14 cellular contexts compared by ENCODE assay signal in genomic region chr9:79007701-79008483, GRCh38.
A peak's percentile ranks its signal among the peaks of the same experiment; 100 is the strongest.
DNase-seq lines count a peak whose midpoint lies in the region; ATAC-seq, FAIRE-seq and TF ChIP-seq lines count a peak whose summit lies in the region.
"Had no signal": no experiment of that assay in that cellular context is flagged by ENCODE, and none has a peak within 500 bp of the region (broad histone marks: within the 10 kb centered on the region; RNA-seq: fewer than 3 reads in every experiment).

No MANE protein-coding gene starts in this region.

- no peak for TF ChIP-seq RAD21 in HepG2 (CRISPR knock-in tag; IDR thresholded peaks at IDR 0.05)

- H2AFZ ChIP-seq in HepG2 (ENCODE audit: low read length) = no peak overlapping the region
- H2AFZ ChIP-seq: GM23248 had no signal

- POLR2A ChIA-PET in HepG2 (lab: Yijun Ruan, JAX) = no interaction called here

- no peak for TF ChIP-seq POLR2A in HepG2 (IDR thresholded peaks at IDR 0.05; ENCODE audit: insufficient read depth in 1 of 2, low read depth in 2 of 2, low read length in 2 of 2)
- TF ChIP-seq POLR2A in right lobe of liver (IDR thresholded peaks at IDR 0.05) = no peak
- no peak for TF ChIP-seq POLR2A in body of pancreas (IDR thresholded peaks at IDR 0.05)

- intact Hi-C loops in HepG2 (cut with micrococcal nuclease; ENCODE audit: unreplicated experiment) (no loop called here), right lobe of liver (cut with DNase I) (no loop called here), body of pancreas (cut with DNase I) (no loop called here)

- no peak for TF ChIP-seq CTCF in HepG2 (CRISPR knock-in tag; IDR thresholded peaks at IDR 0.05)
- TF ChIP-seq CTCF in right lobe of liver (IDR thresholded peaks at IDR 0.05) = no peak
- no peak for TF ChIP-seq CTCF in right atrium auricular region (IDR thresholded peaks at IDR 0.05)
- TF ChIP-seq CTCF in body of pancreas (IDR thresholded peaks at IDR 0.05) = no peak

- H4K20me1 ChIP-seq in HepG2 (ENCODE audit: insufficient read depth, low read length) = no peaks in the 10 kb centered on the region

- FAIRE-seq in HepG2 (lab: Jason Lieb, UNC) = no peak

- BruUV-seq in HepG2 (replicated peaks; lab: Mats Ljungman, UMichigan) = no TSS peak

- no peak overlapping the region for H3K4me2 ChIP-seq in HepG2 (ENCODE audit: low read depth, low read length)

- CTCF ChIA-PET in HepG2 (lab: Yijun Ruan, JAX; ENCODE audit: low intra/inter-chr PET ratio, low total read pairs) = no interaction called here

- H3K4me1 ChIP-seq in HepG2 (ENCODE audit: insufficient read depth, low read length) = no peaks in the 10 kb centered on the region
- no peaks in the 10 kb centered on the region for H3K4me1 ChIP-seq in right lobe of liver
- H3K4me1 ChIP-seq in right atrium auricular region = no peaks in the 10 kb centered on the region
- no peaks in the 10 kb centered on the region for H3K4me1 ChIP-seq in body of pancreas

- H3K4me3 ChIP-seq in HepG2 (replicated peaks in 1 of 3; ENCODE audit: insufficient read depth in 1 of 3, low read depth in 2 of 3, low read length in 3 of 3) (no peak overlapping the region), right lobe of liver (no peak overlapping the region), right atrium auricular region (no peak overlapping the region), body of pancreas (no peak overlapping the region)
- H3K4me3 ChIP-seq: GM23248, lung, SK-N-MC had no signal

- H3K36me3 ChIP-seq in HepG2 (replicated peaks in 1 of 2; ENCODE audit: control insufficient read depth in 1 of 2, insufficient read depth in 2 of 2, low read length in 2 of 2) (no peaks in the 10 kb centered on the region), right lobe of liver (no peaks in the 10 kb centered on the region), right atrium auricular region (no peaks in the 10 kb centered on the region), body of pancreas (replicated peaks in 1 of 2; ENCODE audit: insufficient read depth in 1 of 2, low read depth in 2 of 2) (no peaks in the 10 kb centered on the region)

- no peak overlapping the region for H3K9ac ChIP-seq in HepG2 (ENCODE audit: insufficient read depth, low read depth, low read length)
- H3K9ac ChIP-seq: GM23248 had no signal

- H3K79me2 ChIP-seq in HepG2 (ENCODE audit: insufficient read depth, low read length) = no peaks in the 10 kb centered on the region

- H3K27me3 ChIP-seq in HepG2 (ENCODE audit: control insufficient read depth in 1 of 2, insufficient read depth in 2 of 2, low read length in 2 of 2) (no peaks in the 10 kb centered on the region), right lobe of liver (no peaks in the 10 kb centered on the region), right atrium auricular region (no peaks in the 10 kb centered on the region), body of pancreas (no peaks in the 10 kb centered on the region)

- no peak overlapping the region for H3K27ac ChIP-seq in HepG2 (ENCODE audit: extremely low read length, insufficient read depth, low read length)
- no peak overlapping the region for H3K27ac ChIP-seq in right lobe of liver
- H3K27ac ChIP-seq in right atrium auricular region = no peak overlapping the region
- no peak overlapping the region for H3K27ac ChIP-seq in body of pancreas
- H3K27ac ChIP-seq: GM23248, SK-N-MC had no signal

- WGBS in HepG2 (ENCODE audit: low lambda C conversion rate) = 39% methylated on average over 8 of the region's 8 CpGs
- WGBS in right lobe of liver (ENCODE audit: insufficient coverage, low coverage, low lambda C conversion rate, missing lambda C conversion rate) = 70% methylated on average over 8 of the region's 8 CpGs
- WGBS in body of pancreas, 2 donors = 78 to 87% methylated on average over 8 of the region's 8 CpGs

- H3K9me3 ChIP-seq in HepG2 (ENCODE audit: low read length) = peaks cover 6% of the 10 kb centered on the region; the same call in 1 of the 2 replicates
- H3K9me3 ChIP-seq in right lobe of liver = no peaks in the 10 kb centered on the region
- no peaks in the 10 kb centered on the region for H3K9me3 ChIP-seq in right atrium auricular region
- no peaks in the 10 kb centered on the region for H3K9me3 ChIP-seq in body of pancreas

- no peak for ATAC-seq in HepG2
- ATAC-seq in right lobe of liver = no peak
- ATAC-seq in HG02759 (IDR thresholded peaks at IDR 0.05; ENCODE audit: unreplicated experiment) = peak; percentile 92
- ATAC-seq in HG03469 (IDR thresholded peaks at IDR 0.05; ENCODE audit: unreplicated experiment) = peak; percentile 98
- ATAC-seq in body of pancreas = no peak

- in situ Hi-C loops in HepG2 (cut with HindIII; ENCODE audit: extremely low pct_ligation_motif_present, low pct_unique_long_range_greater_than_20kb) = no loop called here

- no peak for DNase-seq in HepG2 (ENCODE audit: low spot score)
- DNase-seq in right lobe of liver = no peak
- DNase-seq in NCI-H2081 treated with DMSO at 0.1 percent for 48 hours (lab: John Stamatoyannopoulos, UW) = no peak
- DNase-seq in right atrium auricular region (ENCODE audit: low spot score) = no peak
- no peak for DNase-seq in NCI-H1436 treated with DMSO at 0.1 percent for 48 hours (lab: John Stamatoyannopoulos, UW)
- no peak for DNase-seq in body of pancreas
- DNase-seq: activated CD4-positive, alpha-beta T cell treated with anti-CD3 and anti-CD28 coated beads, Interleukin-2, amount 50 U/mL, for 1 hour; activated naive CD8-positive, alpha-beta T cell treated with anti-CD3 and anti-CD28 coated beads for 36 hours; GM23248; substantia nigra had no signal

- TF ChIP-seq EP300 in HepG2 (IDR thresholded peaks at IDR 0.05; ENCODE audit: low read depth in 2 of 2, low read length in 2 of 2) (no peak), HepG2 (CRISPR knock-in tag; IDR thresholded peaks at IDR 0.05; ENCODE audit: borderline replicate concordance) (no peak)

TF ChIP-seq in HepG2, 621 proteins besides CTCF, POLR2A, EP300 and RAD21:
- TF ChIP-seq MAFK (conservative IDR thresholded peaks at IDR 0.05 in 1 of 2, IDR thresholded peaks at IDR 0.05 in 1 of 2; ENCODE audit: low read length in 2 of 2) (peak; percentile 37 to 49; a peak in 2 of 4 replicates), MAFF (IDR thresholded peaks at IDR 0.05; ENCODE audit: low read depth, low read length) (0 out of 2 replicates have a peak, but pooled peaks have one; percentile 25), NFE2L2 (IDR thresholded peaks at IDR 0.05; ENCODE audit: low read length) (peak; percentile 83), DDIT3 (CRISPR knock-in tag; IDR thresholded peaks at IDR 0.05) (no peak)
TF ChIP-seq in HepG2: peak in this region for 3.

Comparison
In these comparisons a context has a peak if more than half of its experiments do, and no peak if none do; other contexts are left out.
1. ATAC-seq: peak in HG02759 (single experiment) and HG03469 (single experiment); none in HepG2 (single experiment), right lobe of liver (0 of 4) and body of pancreas (single experiment).